In the genomic region with DNA sequence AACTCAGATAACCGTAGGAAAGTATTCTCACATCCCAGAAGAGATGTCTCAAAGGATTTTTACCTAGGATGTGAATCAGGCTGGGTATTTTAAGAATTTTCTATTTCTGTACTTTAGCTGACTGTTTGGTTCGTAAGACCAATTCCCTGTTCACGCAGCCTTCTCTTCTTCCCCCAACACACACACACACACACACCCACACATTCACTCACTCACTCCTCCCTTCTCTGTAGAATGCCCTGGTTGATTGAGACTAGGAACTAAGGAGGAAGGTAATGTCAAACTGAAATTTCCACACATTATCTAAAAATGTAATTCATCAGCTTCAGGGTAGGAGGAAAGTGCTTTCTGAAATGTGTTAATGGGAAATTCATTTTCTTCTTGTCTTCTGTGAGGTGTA, we compare ENCODE assay signal across 1 cellular context.
TF ChIP-seq lines count a peak whose summit lies in the region.

No MANE protein-coding gene starts in this region.

TF ChIP-seq in H1, 55 proteins besides CTCF, POLR2A, EP300 and RAD21 (continued from another document):
- no peak for TF ChIP-seq JUND (IDR thresholded peaks at IDR 0.05; ENCODE audit: low read length)
- TF ChIP-seq SP2 (IDR thresholded peaks at IDR 0.05; ENCODE audit: low read length): no peak
- TF ChIP-seq, protein P1, sequence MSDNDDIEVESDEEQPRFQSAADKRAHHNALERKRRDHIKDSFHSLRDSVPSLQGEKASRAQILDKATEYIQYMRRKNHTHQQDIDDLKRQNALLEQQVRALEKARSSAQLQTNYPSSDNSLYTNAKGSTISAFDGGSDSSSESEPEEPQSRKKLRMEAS (IDR thresholded peaks at IDR 0.05): no peak
- TF ChIP-seq EZH2 (IDR thresholded peaks at IDR 0.05; ENCODE audit: low read depth, low read length, severe bottlenecking): no peak
- TF ChIP-seq SP4 (IDR thresholded peaks at IDR 0.05; ENCODE audit: low read length): no peak
- no peak for TF ChIP-seq CREB1 (IDR thresholded peaks at IDR 0.05)
